9 cellular contexts compared by ENCODE assay signal in genomic region chr4:140037353-140038030, GRCh38.
A peak's percentile ranks its signal among the peaks of the same experiment; 100 is the strongest.
DNase-seq lines count a peak whose midpoint lies in the region; FAIRE-seq and TF ChIP-seq lines count a peak whose summit lies in the region.
"Had no signal": no experiment of that assay in that cellular context is flagged by ENCODE, and none has a peak within 500 bp of the region (broad histone marks: within the 10 kb centered on the region; RNA-seq: fewer than 3 reads in every experiment).

No MANE protein-coding gene starts in this region.

- DNase-seq in DMS53 treated with DMSO at 0.1 percent for 48 hours (lab: John Stamatoyannopoulos, UW; ENCODE audit: unreplicated experiment): peak; percentile 64
- DNase-seq in NCI-H146 treated with DMSO at 0.1 percent for 48 hours (lab: John Stamatoyannopoulos, UW; ENCODE audit: unreplicated experiment): peak; percentile 74
- DNase-seq in dermis blood vessel endothelial cell: peak; percentile 87
- no peak for DNase-seq in nephron progenitor cell
- no peak for DNase-seq in cerebellar nuclear complex (lab: John Stamatoyannopoulos, UW)
- DNase-seq in stimulated activated CD4-positive, alpha-beta T cell treated with anti-CD3 and anti-CD28 coated beads, Interleukin-1b, Interleukin-23, amount 100 ng/mL, for 48 hours: no peak
- DNase-seq in GM12891 (ENCODE audit: insufficient read length, low spot score): no peak
- DNase-seq in activated effector memory CD4-positive, alpha-beta T cell treated with anti-CD3 and anti-CD28 coated beads, Interleukin-2, amount 50 U/mL, for 16 hours: no peak
- DNase-seq: uterus had no signal

- no peak for TF ChIP-seq POLR2A in GM12891 (IDR thresholded peaks at IDR 0.05; ENCODE audit: low read depth, low read length)

- H3K9me3 Mint-ChIP-seq in nephron progenitor cell: no peaks in the 10 kb centered on the region

- peak overlapping the region; percentile 70 for H3K27ac Mint-ChIP-seq in nephron progenitor cell

- FAIRE-seq in GM12891 (lab: Jason Lieb, UNC): no peak

- peaks cover 4% of the 10 kb centered on the region for H3K27me3 Mint-ChIP-seq in nephron progenitor cell (ENCODE audit: low read depth, poor library complexity)

- TF ChIP-seq CTCF in nephron progenitor cell (IDR thresholded peaks at IDR 0.05): no peak

- peaks cover 29% of the 10 kb centered on the region for H3K4me1 Mint-ChIP-seq in nephron progenitor cell

- no peak overlapping the region for H3K4me3 Mint-ChIP-seq in nephron progenitor cell

- peaks cover 33% of the 10 kb centered on the region for H3K36me3 Mint-ChIP-seq in nephron progenitor cell (ENCODE audit: low read depth)

TF ChIP-seq in GM12891, 5 proteins besides CTCF, POLR2A, EP300 and RAD21:
- TF ChIP-seq POU2F2 (IDR thresholded peaks at IDR 0.05; ENCODE audit: low read depth, low read length) (no peak), TAF1 (IDR thresholded peaks at IDR 0.05; ENCODE audit: low read depth, low read length) (no peak), POLR2AphosphoS5 (IDR thresholded peaks at IDR 0.05; ENCODE audit: low read depth, low read length) (no peak), PAX5 (IDR thresholded peaks at IDR 0.05; ENCODE audit: insufficient read depth, low read length, severe bottlenecking) (no peak), SPI1 (IDR thresholded peaks at IDR 0.05; ENCODE audit: low read depth, low read length) (no peak)
TF ChIP-seq in GM12891: peak in this region for 0.

Comparison
In these comparisons a context has a peak if more than half of its experiments do, and no peak if none do; other contexts are left out.
1. DNase-seq: peak in DMS53 treated with DMSO at 0.1 percent for 48 hours (single experiment), NCI-H146 treated with DMSO at 0.1 percent for 48 hours (single experiment) and dermis blood vessel endothelial cell (single experiment); none in nephron progenitor cell (single experiment), cerebellar nuclear complex (0 of 2), stimulated activated CD4-positive, alpha-beta T cell treated with anti-CD3 and anti-CD28 coated beads, Interleukin-1b, Interleukin-23, amount 100 ng/mL, for 48 hours (single experiment), GM12891 (single experiment) and activated effector memory CD4-positive, alpha-beta T cell treated with anti-CD3 and anti-CD28 coated beads, Interleukin-2, amount 50 U/mL, for 16 hours (single experiment).